Comparison of ENCODE assay signal across 25 cellular contexts in the genomic region with DNA sequence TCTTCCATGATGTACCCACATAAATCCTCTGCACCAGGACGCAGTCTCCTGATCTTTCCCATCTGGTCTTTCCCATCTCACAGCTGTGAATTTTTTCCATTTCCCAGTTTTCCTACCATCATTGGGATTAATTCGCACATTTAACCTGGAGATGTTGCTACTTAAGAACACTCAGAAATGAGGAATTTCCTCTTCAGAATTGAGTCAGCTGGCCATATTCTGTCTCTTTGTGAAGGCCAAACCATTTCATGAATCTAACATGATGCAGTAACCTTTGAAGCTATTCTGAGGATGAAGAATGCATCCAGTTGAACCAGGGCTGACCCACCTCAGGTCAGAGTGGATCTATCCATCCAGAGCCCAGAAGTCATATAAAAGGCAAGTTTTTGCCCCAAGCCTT.
"Had no signal": no experiment of that assay in that cellular context is flagged by ENCODE, and none has a peak within 500 bp of the region (broad histone marks: within the 10 kb centered on the region; RNA-seq: fewer than 3 reads in every experiment).

No MANE protein-coding gene starts in this region.

- ATAC-seq: activated CD4-positive, alpha-beta T cell treated with anti-CD3 and anti-CD28 coated beads for 36 hours; left lobe of liver; natural killer cell treated with Interleukin-12 subunit alpha and Interleukin-12 subunit beta and Interleukin-15 and Interleukin-18, amount 100 ng/mL, for 72 hours; psoas muscle; stimulated activated effector memory CD8-positive, alpha-beta T cell treated with anti-CD3 and anti-CD28 coated beads, Interleukin-12 subunit alpha, Interleukin-12 subunit beta, amount 100 ng/mL, for 72 hours; stimulated activated naive CD8-positive, alpha-beta T cell treated with anti-CD3 and anti-CD28 coated beads, Interleukin-15, amount 100 ng/mL, for 72 hours; WTC11 had no signal

- DNase-seq: activated CD4-positive, alpha-beta T cell treated with anti-CD3 and anti-CD28 coated beads for 36 hours; activated CD4-positive, alpha-beta T cell treated with anti-CD3 and anti-CD28 coated beads, Interleukin-2, amount 50 U/mL, for 48 hours; activated CD8-positive, alpha-beta memory T cell treated with anti-CD3 and anti-CD28 coated beads, Interleukin-2, amount 50 U/mL, for 48 hours; activated naive CD4-positive, alpha-beta T cell treated with Interleukin-2 at 50 U/mL for 16 hours; activated naive CD8-positive, alpha-beta T cell treated with anti-CD3 and anti-CD28 coated beads for 36 hours; activated T-cell treated with anti-CD3 and anti-CD28 coated beads, Interleukin-2, amount 50 U/mL, for 48 hours; colonic mucosa; effector CD4-positive, alpha-beta T cell; glutamatergic neuron; immature natural killer cell; ovary; psoas muscle; stimulated activated naive CD8-positive, alpha-beta T cell treated with anti-CD3 and anti-CD28 coated beads, Interleukin-15, amount 100 ng/mL, for 72 hours; T-helper 9 cell; tibial artery had no signal

- H3K9me3 ChIP-seq: colonic mucosa, ovary, psoas muscle, right atrium auricular region, tibial artery had no signal

- H3K27me3 ChIP-seq: colonic mucosa, hepatocyte, ovary, right atrium auricular region, tibial artery had no signal

- H3K36me3 ChIP-seq: colonic mucosa, ovary, right atrium auricular region, tibial artery had no signal

- H3K4me1 ChIP-seq: colonic mucosa, psoas muscle, right atrium auricular region had no signal

- FAIRE-seq: bronchial epithelial cell, endometrium, frontal cortex had no signal

- H3K79me2 ChIP-seq: hepatocyte had no signal

- H3K4me2 ChIP-seq: hepatocyte had no signal

- H3K4me3 ChIP-seq: colonic mucosa, hepatocyte, lung, ovary, psoas muscle, right atrium auricular region, tibial artery had no signal

- H2AFZ ChIP-seq: hepatocyte had no signal

- H3K27ac ChIP-seq: colonic mucosa, hepatocyte, ovary, psoas muscle, right atrium auricular region, tibial artery had no signal
